ENCODE assay signal across 8 cellular contexts in genomic region chr11:66068923-66069714, GRCh38. TPM values are rescaled to one million over a fixed set of nuclear protein-coding genes. Genes with fewer than 3 reads are reported as not detected.
DNase-seq lines count a peak whose midpoint lies in the region; ATAC-seq, FAIRE-seq and TF ChIP-seq lines count a peak whose summit lies in the region.

No MANE protein-coding gene starts in this region.

- H3K27ac Mint-ChIP-seq in GM23338: peak overlapping the region; percentile 84

- H3K27me3 Mint-ChIP-seq in GM23338 (ENCODE audit: insufficient read depth, low read depth, poor library complexity): peaks cover 14% of the 10 kb centered on the region

- H3K4me3 Mint-ChIP-seq in GM23338: peak overlapping the region; percentile 70

- H3K9me2 ChIP-seq in GM23338 (ENCODE audit: insufficient read depth): no peaks in the 10 kb centered on the region

- no peak for FAIRE-seq in D721Med (lab: Jason Lieb, UNC)

- DNase-seq in D721Med (ENCODE audit: insufficient read length, low spot score) (no peak), GM23338 (ENCODE audit: low spot score) (peak; percentile 92), NOMO-1 treated with dmso at 0.1 percent for 144 hours (lab: John Stamatoyannopoulos, UW; ENCODE audit: unreplicated experiment) (peak; percentile 42), cardiac septum (ENCODE audit: low spot score) (peak; percentile 85), pons (ENCODE audit: low spot score) (peak; percentile 68), mucosa of gallbladder (ENCODE audit: low spot score) (no peak)

- no peaks in the 10 kb centered on the region for H3K27me3 ChIP-seq in GM23338 (ENCODE audit: insufficient read depth)

- H3F3A ChIP-seq in GM23338 (replicated peaks; ENCODE audit: low read depth): peaks cover 37% of the 10 kb centered on the region

- H3K36me3 ChIP-seq in GM23338 (ENCODE audit: insufficient read depth): peaks cover 31% of the 10 kb centered on the region

- H3K27ac ChIP-seq in GM23338 (ENCODE audit: low read depth) (peak overlapping the region; percentile 97), adipose tissue (ENCODE audit: low read depth, low read length) (peak overlapping the region; percentile 82)

- WGBS in adipose tissue, 3 donors: 22 to 33% (median 30%) methylated on average over 14 of the region's 14 CpGs

- TF ChIP-seq CTCF in D721Med (IDR thresholded peaks at IDR 0.05; ENCODE audit: insufficient read depth, missing control alignments) (peak; percentile 27), GM23338 (conservative IDR thresholded peaks at IDR 0.05; ENCODE audit: low read depth in 2 of 2) (peak; percentile 38 to 43; a peak in 2 of 4 replicates)

- peak overlapping the region; percentile 62 for H3K4me3 ChIP-seq in GM23338

- H3K9me3 Mint-ChIP-seq in GM23338: no peaks in the 10 kb centered on the region; the same call in 2 of the 3 replicates

- H3K4me2 ChIP-seq in GM23338: peak overlapping the region; percentile 74

- H3K36me3 Mint-ChIP-seq in GM23338 (ENCODE audit: low read depth): peaks cover 52% of the 10 kb centered on the region

- peaks cover 10% of the 10 kb centered on the region; the same call in 1 of the 2 replicates for H4K20me1 ChIP-seq in GM23338 (replicated peaks; ENCODE audit: insufficient read depth)

- peak; percentile 45 for ATAC-seq in GM23338
- ATAC-seq in GM19023 (IDR thresholded peaks at IDR 0.05; ENCODE audit: unreplicated experiment): no peak

- H3K4me1 ChIP-seq in GM23338 (ENCODE audit: insufficient read depth): peaks cover 25% of the 10 kb centered on the region

- intact Hi-C loops in cardiac septum (cut with DNase I): no loop called here

- H3K4me1 Mint-ChIP-seq in GM23338: peaks cover 27% of the 10 kb centered on the region

- no peak overlapping the region for H2AFZ ChIP-seq in GM23338

- H3K79me2 ChIP-seq in GM23338 (replicated peaks; ENCODE audit: insufficient read depth): peaks cover 37% of the 10 kb centered on the region

TF ChIP-seq in GM23338, 12 proteins besides CTCF, POLR2A, EP300 and RAD21 (continues in another document):
- TF ChIP-seq EZH2 (IDR thresholded peaks at IDR 0.05; ENCODE audit: low read depth, unreplicated experiment) (no peak), CREB1 (CRISPR knock-in tag; IDR thresholded peaks at IDR 0.05; ENCODE audit: low read depth) (no peak), REST (IDR thresholded peaks at IDR 0.05; ENCODE audit: unreplicated experiment) (no peak), NANOG (IDR thresholded peaks at IDR 0.05; ENCODE audit: borderline replicate concordance) (no peak), JUNB (IDR thresholded peaks at IDR 0.05; ENCODE audit: unreplicated experiment) (no peak), ZNF114 (CRISPR knock-in tag; IDR thresholded peaks at IDR 0.05) (no peak), ETS1 (IDR thresholded peaks at IDR 0.05) (no peak), STAT1 (IDR thresholded peaks at IDR 0.05; ENCODE audit: unreplicated experiment) (no peak), ZNF331 (CRISPR knock-in tag; IDR thresholded peaks at IDR 0.05; ENCODE audit: low read depth) (no peak), EZH2phosphoT487 (IDR thresholded peaks at IDR 0.05; ENCODE audit: unreplicated experiment) (no peak), POLR2AphosphoS5 (IDR thresholded peaks at IDR 0.05; ENCODE audit: low read depth) (no peak; the same call in 1 of the 2 replicates)

RNA-seq across cellular contexts. Expression of gene PACS1, which starts 1.0 kb away (rescaled TPM):
- total RNA-seq in GM23338 (2014; rRNA removed; shearing (Covaris generic)): 23.7 and 37.5 TPM in 2 replicates
- polyA plus RNA-seq in GM23338 (2016; fragmentation: Nextera tagmentation; extraction: Ambion mirVana): 8.0 and 8.8 TPM in 2 replicates
- 10 to 100 TPM; 16.6 to 29.4 (median 26.5) TPM for polyA plus RNA-seq in adipose tissue
- total RNA-seq in cardiac septum: 115 TPM
- total RNA-seq in mucosa of gallbladder: 68.0 TPM

RNA-seq across cellular contexts. Expression of gene SF3B2, which starts 17.0 kb away (rescaled TPM):
- total RNA-seq in GM23338 (2014; rRNA removed; shearing (Covaris generic)): 173 and 180 TPM in 2 replicates
- polyA plus RNA-seq in GM23338 (2016; fragmentation: Nextera tagmentation; extraction: Ambion mirVana) (173 and 191 TPM in 2 replicates), adipose tissue (100 to 1,000 TPM in 1 of 3 donors, 10 to 100 TPM in 2; 95.6 to 110 (median 98.5) TPM)
- total RNA-seq in cardiac septum (85.8 TPM), mucosa of gallbladder (161 TPM)

RNA-seq across cellular contexts. Expression of gene GAL3ST3, which starts 20.2 kb away (rescaled TPM):
- total RNA-seq in GM23338 (2014; rRNA removed; shearing (Covaris generic)): 48.0 and 63.4 TPM in 2 replicates
- 12.7 and 15.6 TPM in 2 replicates for polyA plus RNA-seq in GM23338 (2016; fragmentation: Nextera tagmentation; extraction: Ambion mirVana)
- under 1 TPM in 1 of 3 donors, not detected in 2; 0.64 TPM for polyA plus RNA-seq in adipose tissue
- total RNA-seq in cardiac septum: 3.1 TPM
- 0.78 TPM for total RNA-seq in mucosa of gallbladder

RNA-seq across cellular contexts. Expression of gene CATSPER1, which starts 42.8 kb away (rescaled TPM):
- total RNA-seq in GM23338 (2014; rRNA removed; shearing (Covaris generic)): not detected in 2 replicates
- polyA plus RNA-seq in GM23338 (2016; fragmentation: Nextera tagmentation; extraction: Ambion mirVana): not detected in 2 replicates
- under 1 TPM in 2 of 3 donors, not detected in 1; 0.02 to 0.16 TPM for polyA plus RNA-seq in adipose tissue
- 0.13 TPM for total RNA-seq in cardiac septum
- total RNA-seq in mucosa of gallbladder: 0.92 TPM

RNA-seq across cellular contexts. Expression of gene CST6, which starts 57.3 kb away (rescaled TPM):
- total RNA-seq in GM23338 (2014; rRNA removed; shearing (Covaris generic)): 4.2 and 5.9 TPM in 2 replicates
- polyA plus RNA-seq in GM23338 (2016; fragmentation: Nextera tagmentation; extraction: Ambion mirVana): 8.3 and 9.9 TPM in 2 replicates
- under 1 TPM in 2 of 3 donors, not detected in 1; 0.28 to 0.84 TPM for polyA plus RNA-seq in adipose tissue
- 1.5 TPM for total RNA-seq in cardiac septum
- total RNA-seq in mucosa of gallbladder: 1.0 TPM

Comparison
In these comparisons a context has a peak if more than half of its experiments do, and no peak if none do; other contexts are left out.
1. DNase-seq: peak in GM23338 (single experiment), NOMO-1 treated with dmso at 0.1 percent for 144 hours (single experiment), cardiac septum (single experiment) and pons (single experiment); none in D721Med (single experiment) and mucosa of gallbladder (single experiment).
2. RNA of gene GAL3ST3, which starts 20.2 kb away (total RNA-seq): 48.0 to 63.4 TPM in GM23338; 3.1 TPM in cardiac septum (single experiment) and 0.78 TPM in mucosa of gallbladder (single experiment); every median in the first group is over 10 times any median in the second.